In genomic region chr18:79680891-79681339, GRCh38 we compare ENCODE assay signal across 8 cellular contexts. TPM values are rescaled to one million over a fixed set of nuclear protein-coding genes. Genes with fewer than 3 reads are reported as not detected.
DNase-seq lines count a peak whose midpoint lies in the region; ATAC-seq and TF ChIP-seq lines count a peak whose summit lies in the region.

No MANE protein-coding gene starts in this region.

- no peaks in the 10 kb centered on the region for H3K27me3 ChIP-seq in left lung
- no peaks in the 10 kb centered on the region for H3K27me3 ChIP-seq in subcutaneous abdominal adipose tissue (ENCODE audit: control insufficient read depth in 5 of 5, insufficient read depth in 4 of 5, low read length in 5 of 5)

- H3K9ac ChIP-seq in subcutaneous abdominal adipose tissue (ENCODE audit: low read length in 5 of 5): peak overlapping the region in 3 of 5 donors; percentile 70 to 91 (median 72)

- peak overlapping the region; percentile 88 to 92 for H3K4me3 ChIP-seq in left lung
- peak overlapping the region; percentile 74 to 96 (median 88) for H3K4me3 ChIP-seq in subcutaneous abdominal adipose tissue (ENCODE audit: low read depth in 1 of 5, low read length in 5 of 5)

- H3K27me3 Mint-ChIP-seq in activated CD4-positive, alpha-beta T cell treated with anti-CD3 and anti-CD28 coated beads, Interleukin-2, amount 10 ng/mL, durations not matched to agents 24 days and 14 days: peaks cover 4% of the 10 kb centered on the region
- no peaks in the 10 kb centered on the region for H3K27me3 Mint-ChIP-seq in activated naive CD8-positive, alpha-beta T cell treated with anti-CD3 and anti-CD28 coated beads for 36 hours

- H3K36me3 ChIP-seq in left lung: no peaks in the 10 kb centered on the region
- H3K36me3 ChIP-seq in subcutaneous abdominal adipose tissue (ENCODE audit: control insufficient read depth in 5 of 5, insufficient read depth in 5 of 5, low read length in 5 of 5): peaks cover 0 to 12% (median 3%) of the 10 kb centered on the region in 5 donors

- H3K36me3 Mint-ChIP-seq in activated CD4-positive, alpha-beta T cell treated with anti-CD3 and anti-CD28 coated beads, Interleukin-2, amount 10 ng/mL, durations not matched to agents 24 days and 14 days (ENCODE audit: low read depth): peaks cover 35% of the 10 kb centered on the region
- peaks cover 55% of the 10 kb centered on the region for H3K36me3 Mint-ChIP-seq in activated naive CD8-positive, alpha-beta T cell treated with anti-CD3 and anti-CD28 coated beads for 36 hours

- H3K27ac Mint-ChIP-seq in activated CD4-positive, alpha-beta T cell treated with anti-CD3 and anti-CD28 coated beads, Interleukin-2, amount 10 ng/mL, durations not matched to agents 24 days and 14 days: peak overlapping the region; percentile 93
- peak overlapping the region; percentile 85 for H3K27ac Mint-ChIP-seq in activated naive CD8-positive, alpha-beta T cell treated with anti-CD3 and anti-CD28 coated beads for 36 hours

- H3K27ac ChIP-seq in left lung (peak overlapping the region in 1 of 2 donors; percentile 99), subcutaneous abdominal adipose tissue (ENCODE audit: low read depth, low read length) (peak overlapping the region; percentile 50)

- no peak for TF ChIP-seq CTCF in left lung (IDR thresholded peaks at IDR 0.05)

- H3K4me1 ChIP-seq in left lung: peaks cover 18 to 72% of the 10 kb centered on the region in 2 donors
- H3K4me1 ChIP-seq in subcutaneous abdominal adipose tissue (ENCODE audit: control insufficient read depth in 5 of 5, insufficient read depth in 5 of 5, low read length in 5 of 5): peaks cover 12 to 49% (median 32%) of the 10 kb centered on the region in 5 donors

- no peak for ATAC-seq in left lung

- peaks cover 70% of the 10 kb centered on the region for H3K4me1 Mint-ChIP-seq in activated CD4-positive, alpha-beta T cell treated with anti-CD3 and anti-CD28 coated beads, Interleukin-2, amount 10 ng/mL, durations not matched to agents 24 days and 14 days
- peaks cover 67% of the 10 kb centered on the region for H3K4me1 Mint-ChIP-seq in activated naive CD8-positive, alpha-beta T cell treated with anti-CD3 and anti-CD28 coated beads for 36 hours

- DNase-seq in activated CD4-positive, alpha-beta T cell treated with anti-CD3 and anti-CD28 coated beads, Interleukin-2, amount 10 ng/mL, durations not matched to agents 24 days and 14 days: no peak
- DNase-seq in activated CD4-positive, alpha-beta T cell treated with anti-CD3 and anti-CD28 coated beads, Interleukin-2, amount 50 U/mL, for 1 hour: no peak
- DNase-seq in activated naive CD8-positive, alpha-beta T cell treated with anti-CD3 and anti-CD28 coated beads for 36 hours: no peak
- DNase-seq in left lung (peak in 1 of 2 donors; percentile 78), mucosa of gallbladder (ENCODE audit: low spot score) (no peak), anterior cingulate cortex (lab: John Stamatoyannopoulos, UW) (no peak), NCI-H2227 treated with DMSO at 0.1 percent for 48 hours (lab: John Stamatoyannopoulos, UW) (no peak)

- H3K9me3 Mint-ChIP-seq in activated CD4-positive, alpha-beta T cell treated with anti-CD3 and anti-CD28 coated beads, Interleukin-2, amount 10 ng/mL, durations not matched to agents 24 days and 14 days: no peaks in the 10 kb centered on the region
- peaks cover 2% of the 10 kb centered on the region for H3K9me3 Mint-ChIP-seq in activated naive CD8-positive, alpha-beta T cell treated with anti-CD3 and anti-CD28 coated beads for 36 hours

- H3K4me3 Mint-ChIP-seq in activated CD4-positive, alpha-beta T cell treated with anti-CD3 and anti-CD28 coated beads, Interleukin-2, amount 10 ng/mL, durations not matched to agents 24 days and 14 days: peak overlapping the region; percentile 93
- H3K4me3 Mint-ChIP-seq in activated naive CD8-positive, alpha-beta T cell treated with anti-CD3 and anti-CD28 coated beads for 36 hours: peak overlapping the region; percentile 85

- intact Hi-C loops in activated CD4-positive, alpha-beta T cell treated with anti-CD3 and anti-CD28 coated beads, Interleukin-2, amount 10 ng/mL, durations not matched to agents 24 days and 14 days (cut with micrococcal nuclease): no loop called here
- intact Hi-C loops in left lung (cut with DNase I): no loop called here

- H3K9me3 ChIP-seq in left lung (no peaks in the 10 kb centered on the region), subcutaneous abdominal adipose tissue (ENCODE audit: control insufficient read depth in 5 of 5, low read length in 5 of 5) (no peaks in the 10 kb centered on the region)

RNA-seq across cellular contexts. Expression of gene CTDP1, which starts 1.3 kb away (rescaled TPM):
- 41.2 and 45.5 TPM in 2 replicates for total RNA-seq in activated CD4-positive, alpha-beta T cell treated with anti-CD3 and anti-CD28 coated beads, Interleukin-2, amount 10 ng/mL, durations not matched to agents 24 days and 14 days
- total RNA-seq in activated naive CD8-positive, alpha-beta T cell treated with anti-CD3 and anti-CD28 coated beads for 36 hours: 10 to 100 TPM; 44.4 to 44.6 TPM
- total RNA-seq in left lung: 10 to 100 TPM; 18.5 to 24.4 TPM
- total RNA-seq in mucosa of gallbladder: 27.3 TPM
